9 cellular contexts compared by ENCODE assay signal in genomic region chr16:30063278-30063892, GRCh38. TPM values are rescaled to one million over a fixed set of nuclear protein-coding genes. Genes with fewer than 3 reads are reported as not detected.
DNase-seq lines count a peak whose midpoint lies in the region; ATAC-seq and TF ChIP-seq lines count a peak whose summit lies in the region.
"Had no signal": no experiment of that assay in that cellular context is flagged by ENCODE, and none has a peak within 500 bp of the region (broad histone marks: within the 10 kb centered on the region; RNA-seq: fewer than 3 reads in every experiment).

No MANE protein-coding gene starts in this region.

- ATAC-seq in Panc1 = no peak
- no peak for ATAC-seq in GM18498 (IDR thresholded peaks at IDR 0.05; ENCODE audit: unreplicated experiment)
- ATAC-seq in HG02759 (IDR thresholded peaks at IDR 0.05; ENCODE audit: unreplicated experiment) = no peak
- ATAC-seq in GM18505 (IDR thresholded peaks at IDR 0.05; ENCODE audit: unreplicated experiment) = no peak

- no peaks in the 10 kb centered on the region for H3K27me3 ChIP-seq in GM06990 (replicated peaks; ENCODE audit: control insufficient read depth, insufficient read depth, low read length)
- no peaks in the 10 kb centered on the region for H3K27me3 ChIP-seq in Panc1 (ENCODE audit: control insufficient read depth, insufficient read depth, low read length)
- H3K27me3 ChIP-seq in rectal smooth muscle tissue (ENCODE audit: control insufficient read depth, insufficient read depth, low read length) = no peaks in the 10 kb centered on the region

- H3K4me3 ChIP-seq in GM06990 (replicated peaks; ENCODE audit: low read depth, low read length) (peak overlapping the region; percentile 95), Panc1 (ENCODE audit: low read depth in 2 of 2, low read length in 2 of 2) (peak overlapping the region; percentile 67 to 90; a peak in 2 of 4 replicates), rectal smooth muscle tissue (ENCODE audit: low read length) (peak overlapping the region; percentile 90)

- intact Hi-C loops in Panc1 (cut with micrococcal nuclease; ENCODE audit: unreplicated experiment) = no loop called here

- no TSS peak for BruUV-seq in Panc1 (replicated peaks; lab: Mats Ljungman, UMichigan)

- H3K36me3 ChIP-seq in GM06990 (ENCODE audit: control insufficient read depth, insufficient read depth, low read length) = peaks cover 12% of the 10 kb centered on the region
- H3K36me3 ChIP-seq in Panc1 (ENCODE audit: control insufficient read depth, insufficient read depth, low read length) = peaks cover 16% of the 10 kb centered on the region
- H3K36me3 ChIP-seq in rectal smooth muscle tissue (ENCODE audit: control insufficient read depth, insufficient read depth, low read length) = peaks cover 14% of the 10 kb centered on the region

- DNase-seq in GM06990 (ENCODE audit: extremely low read depth, insufficient read length) (no peak), Panc1 (ENCODE audit: low read depth, low spot score) (no peak), epithelial cell of prostate (ENCODE audit: low read depth, low spot score) (no peak), NCI-H446 treated with DMSO at 0.1 percent for 48 hours (lab: John Stamatoyannopoulos, UW) (no peak)

- H3K27ac ChIP-seq in Panc1 (ENCODE audit: low read length) = peak overlapping the region; percentile 91
- peak overlapping the region; percentile 95 for H3K27ac ChIP-seq in epithelial cell of prostate
- H3K27ac ChIP-seq in rectal smooth muscle tissue (ENCODE audit: low read depth, low read length) = peak overlapping the region; percentile 100

- no peaks in the 10 kb centered on the region for H3K9me3 ChIP-seq in Panc1 (ENCODE audit: control insufficient read depth, insufficient read depth, low read depth, low read length)

- POLR2A ChIA-PET in Panc1 (lab: Charles Lee) = interaction anchor here (0.6 kb wide), 1 partner anchor 244 kb away, joined by 3 read pairs; no protein-coding TSS in a partner anchor

- CTCF ChIA-PET in Panc1 (lab: Charles Lee) = interaction anchor here (1.1 kb wide), 1 partner anchor 8 kb away, joined by 4 read pairs; no protein-coding TSS in a partner anchor

- peak overlapping the region; percentile 96 for H3K9ac ChIP-seq in rectal smooth muscle tissue (ENCODE audit: low read length)

- TF ChIP-seq POLR2A in GM18505 (IDR thresholded peaks at IDR 0.05; ENCODE audit: borderline replicate concordance, extremely low read depth, insufficient read depth, insufficient read length) = no peak

- in situ Hi-C loops in Panc1 (cut with HindIII; ENCODE audit: low pct_unique_long_range_greater_than_20kb, low sequenced_read_pairs) = no loop called here

- H3K4me1 ChIP-seq in Panc1 (ENCODE audit: control insufficient read depth, insufficient read depth, low read length) (peaks cover 23% of the 10 kb centered on the region), rectal smooth muscle tissue (ENCODE audit: control insufficient read depth, insufficient read depth, low read length) (peaks cover 23% of the 10 kb centered on the region)

- TF ChIP-seq CTCF in GM06990 (IDR thresholded peaks at IDR 0.05; ENCODE audit: insufficient read depth, low read length, poor library complexity, severe bottlenecking) (no peak), Panc1 (IDR thresholded peaks at IDR 0.05) (no peak)

RNA-seq across cellular contexts. Expression of gene ALDOA, which starts 2.2 kb away (rescaled TPM):
- total RNA-seq in Panc1 (2021; ENCODE audit: unreplicated experiment) = 2,516 TPM
- polyA plus RNA-seq in Panc1 (2012; ENCODE audit: insufficient read length) = 4,980 TPM

RNA-seq across cellular contexts. Expression of gene PPP4C, which starts 12.4 kb away (rescaled TPM):
- total RNA-seq in Panc1 (2021; ENCODE audit: unreplicated experiment) = 186 TPM
- 309 TPM for polyA plus RNA-seq in Panc1 (2012; ENCODE audit: insufficient read length)

RNA-seq across cellular contexts. Expression of gene TBX6, which starts 28.3 kb away (rescaled TPM):
- 0.46 TPM for total RNA-seq in Panc1 (2021; ENCODE audit: unreplicated experiment)
- polyA plus RNA-seq in Panc1 (2012; ENCODE audit: insufficient read length) = 0.97 TPM

RNA-seq across cellular contexts. Expression of gene TLCD3B, which starts 32.3 kb away (rescaled TPM):
- total RNA-seq in Panc1 (2021; ENCODE audit: unreplicated experiment) = 3.5 TPM
- polyA plus RNA-seq in Panc1 (2012; ENCODE audit: insufficient read length) = 4.2 TPM
- total RNA-seq: SK-MEL-5 had no signal

RNA-seq across cellular contexts. Expression of gene YPEL3, which starts 32.6 kb away (rescaled TPM):
- 0.69 TPM for total RNA-seq in Panc1 (2021; ENCODE audit: unreplicated experiment)
- 1.1 TPM for polyA plus RNA-seq in Panc1 (2012; ENCODE audit: insufficient read length)
